ENCODE assay signal across 20 cellular contexts in the genomic region with DNA sequence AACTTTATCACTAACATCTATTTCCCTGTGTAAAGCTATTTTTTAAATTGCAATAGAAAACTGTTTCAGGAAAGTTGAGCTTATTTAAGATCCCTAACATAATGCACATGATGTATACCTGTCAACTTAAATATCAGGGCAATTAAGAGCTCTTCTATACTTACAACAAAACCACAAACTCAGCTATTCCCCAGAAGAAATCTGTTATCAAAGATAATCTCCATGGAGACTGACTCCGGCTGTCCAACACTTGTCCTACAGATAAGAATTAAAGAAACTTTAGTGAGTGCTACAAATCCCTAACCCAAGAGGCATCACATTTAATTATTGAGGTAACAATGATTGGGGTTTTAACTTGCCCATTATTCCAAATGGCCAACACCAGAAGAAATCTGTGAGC. TPM values are rescaled to one million over a fixed set of nuclear protein-coding genes. Genes with fewer than 3 reads are reported as not detected.
DNase-seq lines count a peak whose midpoint lies in the region; ATAC-seq, FAIRE-seq and TF ChIP-seq lines count a peak whose summit lies in the region.
"Had no signal": no experiment of that assay in that cellular context is flagged by ENCODE, and none has a peak within 500 bp of the region (broad histone marks: within the 10 kb centered on the region; RNA-seq: fewer than 3 reads in every experiment).

No MANE protein-coding gene starts in this region.

- H3K4me1 Mint-ChIP-seq in activated naive CD4-positive, alpha-beta T cell treated with anti-CD3 and anti-CD28 coated beads, Interleukin-2, amount 50 U/mL, for 24 hours = peaks cover 59% of the 10 kb centered on the region
- peaks cover 34% of the 10 kb centered on the region for H3K4me1 Mint-ChIP-seq in type B pancreatic cell (ENCODE audit: unreplicated experiment)

- H3K27ac ChIP-seq in K562 (ENCODE audit: extremely low read depth, low read depth, low read length) = no peak overlapping the region

- H3K79me2 ChIP-seq in K562 (ENCODE audit: control insufficient read depth, insufficient read depth, low read length) = peaks cover 21% of the 10 kb centered on the region

- H3K36me3 ChIP-seq in K562 (ENCODE audit: control insufficient read depth, insufficient read depth, low read length) = peaks cover 32% of the 10 kb centered on the region

- no peak for DNase-seq in activated naive CD4-positive, alpha-beta T cell (lab: John Stamatoyannopoulos, UW)
- peak; percentile 79 for DNase-seq in OCI-M1 (lab: John Stamatoyannopoulos, UW)
- DNase-seq in K562 (ENCODE audit: extremely low read depth in 1 of 4, low spot score in 3 of 4) = peak in 1 of 4 experiments; percentile 25
- DNase-seq in type B pancreatic cell (ENCODE audit: extremely low spot score, unreplicated experiment) = no peak
- DNase-seq in GM12892 (ENCODE audit: insufficient read length) = no peak
- no peak for DNase-seq in medulla oblongata (ENCODE audit: extremely low spot score)
- DNase-seq: COR-L47, DMS 273 treated with DMSO at 0.1 percent for 48 hours, DND-41, H7, Karpas-422, NCI-H1092 treated with DMSO at 0.1 percent for 48 hours, NCI-H2081, NCI-H446 treated with DMSO at 0.1 percent for 48 hours, NCI-H69 had no signal

- H3K27me3 Mint-ChIP-seq in activated naive CD4-positive, alpha-beta T cell treated with anti-CD3 and anti-CD28 coated beads, Interleukin-2, amount 50 U/mL, for 24 hours = no peaks in the 10 kb centered on the region
- peaks cover 4% of the 10 kb centered on the region for H3K27me3 Mint-ChIP-seq in type B pancreatic cell
- H3K27me3 Mint-ChIP-seq: B cell had no signal

- H2AFZ ChIP-seq in K562 (ENCODE audit: low read depth, low read length) = no peak overlapping the region

- in situ Hi-C loops in K562 (cut with MboI) = no loop called here

- H3K9me1 ChIP-seq in K562 (ENCODE audit: control insufficient read depth, insufficient read depth, low read length) = peaks cover 2% of the 10 kb centered on the region

- TF ChIP-seq CTCF in K562 (IDR thresholded peaks at IDR 0.05 in 2 of 3, conservative IDR thresholded peaks at IDR 0.05 in 1 of 3; ENCODE audit: insufficient read depth in 2 of 3, low read depth in 1 of 3, low read length in 3 of 3) (no peak), type B pancreatic cell (conservative IDR thresholded peaks at IDR 0.05) (no peak)

- 0% methylated on average over 1 of the region's 1 CpG for WGBS in K562 (ENCODE audit: insufficient coverage, low coverage, missing lambda C conversion rate)

- H3K9ac ChIP-seq in K562 (ENCODE audit: insufficient read depth in 1 of 2, low read depth in 2 of 2, low read length in 2 of 2) = no peak overlapping the region

- no peak for ATAC-seq in K562
- ATAC-seq: Right ventricle myocardium inferior had no signal

- CTCF ChIA-PET in K562 (lab: Yijun Ruan, JAX; ENCODE audit: low intra/inter-chr PET ratio) = no interaction called here

- FAIRE-seq in K562 (lab: Jason Lieb, UNC) (no peak), GM12892 (lab: Jason Lieb, UNC) (no peak)
- FAIRE-seq: RCC 7860 had no signal

- H3K4me3 ChIP-seq in K562 = no peak overlapping the region

- H3K27me3 ChIP-seq in K562 (ENCODE audit: control insufficient read depth in 2 of 2, insufficient read depth in 2 of 2, low read length in 2 of 2) = no peaks in the 10 kb centered on the region

- no TSS peak for BruUV-seq in K562 (replicated peaks; lab: Mats Ljungman, UMichigan)

- H4K20me1 ChIP-seq in K562 (replicated peaks; ENCODE audit: control insufficient read depth, insufficient read depth, low read length) = peaks cover 13% of the 10 kb centered on the region; the same call in 1 of the 2 replicates

- H3K4me1 ChIP-seq in K562 (replicated peaks in 1 of 2; ENCODE audit: control insufficient read depth in 2 of 2, insufficient read depth in 2 of 2, low read length in 2 of 2) = peaks cover 0 to 11% of the 10 kb centered on the region in 2 experiments; a peak in 3 of 5 replicates

- no peak overlapping the region for H3K27ac Mint-ChIP-seq in activated naive CD4-positive, alpha-beta T cell treated with anti-CD3 and anti-CD28 coated beads, Interleukin-2, amount 50 U/mL, for 24 hours
- H3K27ac Mint-ChIP-seq in type B pancreatic cell = peak overlapping the region; percentile 56
- H3K27ac Mint-ChIP-seq: B cell had no signal

- no peaks in the 10 kb centered on the region for H3K9me3 Mint-ChIP-seq in activated naive CD4-positive, alpha-beta T cell treated with anti-CD3 and anti-CD28 coated beads, Interleukin-2, amount 50 U/mL, for 24 hours
- peaks cover 4% of the 10 kb centered on the region for H3K9me3 Mint-ChIP-seq in type B pancreatic cell

- H3K4me2 ChIP-seq in K562 (ENCODE audit: insufficient read depth, low read length) = no peak overlapping the region

- intact Hi-C loops in K562 (cut with micrococcal nuclease) = no loop called here

- H3K4me3 Mint-ChIP-seq in activated naive CD4-positive, alpha-beta T cell treated with anti-CD3 and anti-CD28 coated beads, Interleukin-2, amount 50 U/mL, for 24 hours = peak overlapping the region; percentile 8
- H3K4me3 Mint-ChIP-seq in type B pancreatic cell = peak overlapping the region; percentile 61
- H3K4me3 Mint-ChIP-seq: B cell had no signal

- peaks cover 13% of the 10 kb centered on the region for H3K36me3 Mint-ChIP-seq in activated naive CD4-positive, alpha-beta T cell treated with anti-CD3 and anti-CD28 coated beads, Interleukin-2, amount 50 U/mL, for 24 hours
- peaks cover 13% of the 10 kb centered on the region for H3K36me3 Mint-ChIP-seq in type B pancreatic cell

- no peaks in the 10 kb centered on the region for H3K9me3 ChIP-seq in K562 (replicated peaks; ENCODE audit: control insufficient read depth, insufficient read depth, low read depth, low read length)

- TF ChIP-seq EP300 in K562 (IDR thresholded peaks at IDR 0.05; ENCODE audit: low read length) = no peak

- TF ChIP-seq RAD21 in K562 (CRISPR knock-in tag; conservative IDR thresholded peaks at IDR 0.05 in 1 of 2, IDR thresholded peaks at IDR 0.05 in 1 of 2) = no peak

- POLR2A ChIA-PET in K562 (lab: Yijun Ruan, JAX) = interaction anchor here (0.6 kb wide), 1 partner anchor 31 kb away, joined by 3 read pairs; no protein-coding TSS in a partner anchor

- TF ChIP-seq POLR2A in K562 (conservative IDR thresholded peaks at IDR 0.05) (no peak), GM12892 (IDR thresholded peaks at IDR 0.05; ENCODE audit: low read depth, low read length) (no peak)

RNA-seq across cellular contexts. Expression of a gene that starts 3.4 kb away (rescaled TPM):
- total RNA-seq in K562 (2011; cell fraction: chromatin; rRNA removed; ENCODE audit: low replicate concordance) = 20.0 and 31.3 TPM in 2 replicates
- total RNA-seq in K562 (2011; cell fraction: nucleolus; rRNA removed) = 26.8 and 30.0 TPM in 2 replicates
- total RNA-seq in K562 (2011; cell fraction: nucleoplasm; rRNA removed) = 33.1 and 41.2 TPM in 2 replicates
- total RNA-seq in K562 (2014; rRNA removed) (28.7 and 29.7 TPM in 2 replicates), K562 (2014; rRNA removed; fragmentation: Illumina TruSeq; extraction: Trizol) (34.8 and 43.9 TPM in 2 replicates), K562 (2015; rRNA removed; fragmentation: Illumina TruSeq; extraction: Trizol) (12.6 and 18.3 TPM in 2 replicates), K562 (2021) (23.5 and 27.9 TPM in 2 replicates), type B pancreatic cell (ENCODE audit: low replicate concordance) (46.8 and 47.1 TPM in 2 replicates)
- polyA plus RNA-seq in K562 (2011; rRNA removed) (83.9 and 102 TPM in 2 replicates), K562 (2014; fragmentation: Illumina TruSeq; extraction: Trizol) (23.9 and 28.2 TPM in 2 replicates), K562 (2014; fragmentation: Nextera tagmentation; extraction: Ambion mirVana) (100 to 1,000 TPM; 150 to 164 TPM), K562 (2014; rRNA removed) (39.3 and 46.7 TPM in 2 replicates)
- 14.1 and 29.2 TPM in 2 replicates for polyA plus RNA-seq in K562 (2011; cell fraction: cytosol; rRNA removed)
- 10.8 and 22.6 TPM in 2 replicates for polyA plus RNA-seq in K562 (2011; cell fraction: nucleus; rRNA removed)
- polyA plus RNA-seq in K562 (2012) = 20.8 and 36.9 TPM in 2 replicates
- polyA minus RNA-seq in K562 (2011; rRNA and poly(A)+ RNA removed) = 13.8 and 19.5 TPM in 2 replicates
- 7.3 and 7.7 TPM in 2 replicates for polyA minus RNA-seq in K562 (2011; cell fraction: cytosol; rRNA and poly(A)+ RNA removed)
- polyA minus RNA-seq in K562 (2011; cell fraction: nucleus; rRNA and poly(A)+ RNA removed) = 5.9 and 10.1 TPM in 2 replicates
- polyA plus RNA-seq in GM12892 (2012; ENCODE audit: missing spikeins) = 79.9 TPM

RNA-seq across cellular contexts. Expression of a gene that starts 6.3 kb away (rescaled TPM):
- 14.3 and 21.9 TPM in 2 replicates for total RNA-seq in K562 (2011; cell fraction: chromatin; rRNA removed; ENCODE audit: low replicate concordance)
- 7.2 and 10.8 TPM in 2 replicates for total RNA-seq in K562 (2011; cell fraction: nucleolus; rRNA removed)
- 8.1 and 11.1 TPM in 2 replicates for total RNA-seq in K562 (2011; cell fraction: nucleoplasm; rRNA removed)
- total RNA-seq in K562 (2014; rRNA removed) = 14.2 and 17.5 TPM in 2 replicates
- 18.5 and 18.7 TPM in 2 replicates for total RNA-seq in K562 (2014; rRNA removed; fragmentation: Illumina TruSeq; extraction: Trizol)
- total RNA-seq in K562 (2015; rRNA removed; fragmentation: Illumina TruSeq; extraction: Trizol) = 18.1 and 19.1 TPM in 2 replicates
- 17.5 and 24.2 TPM in 2 replicates for total RNA-seq in K562 (2021)
- polyA plus RNA-seq in K562 (2011; rRNA removed) = 13.3 and 19.1 TPM in 2 replicates
- 6.9 and 7.4 TPM in 2 replicates for polyA plus RNA-seq in K562 (2011; cell fraction: cytosol; rRNA removed)
- polyA plus RNA-seq in K562 (2011; cell fraction: nucleus; rRNA removed) = 10.2 and 11.3 TPM in 2 replicates
- 10.9 and 13.3 TPM in 2 replicates for polyA plus RNA-seq in K562 (2012)
- polyA plus RNA-seq in K562 (2014; fragmentation: Illumina TruSeq; extraction: Trizol) = 13.8 and 14.0 TPM in 2 replicates
- 1 to 10 TPM; 4.8 to 6.6 TPM for polyA plus RNA-seq in K562 (2014; fragmentation: Nextera tagmentation; extraction: Ambion mirVana)
- polyA plus RNA-seq in K562 (2014; rRNA removed) = 10.9 and 14.4 TPM in 2 replicates
- 37.5 and 40.3 TPM in 2 replicates for polyA minus RNA-seq in K562 (2011; rRNA and poly(A)+ RNA removed)
- polyA minus RNA-seq in K562 (2011; cell fraction: cytosol; rRNA and poly(A)+ RNA removed) = 8.6 and 14.4 TPM in 2 replicates
- polyA minus RNA-seq in K562 (2011; cell fraction: nucleus; rRNA and poly(A)+ RNA removed) = 7.8 and 12.9 TPM in 2 replicates
- total RNA-seq in type B pancreatic cell (ENCODE audit: low replicate concordance) = 40.1 and 46.7 TPM in 2 replicates
- polyA plus RNA-seq in GM12892 (2012; ENCODE audit: missing spikeins) = 18.4 TPM

RNA-seq across cellular contexts. Expression of a gene that starts 41.9 kb away (rescaled TPM):
- 4.8 and 6.7 TPM in 2 replicates for total RNA-seq in K562 (2011; cell fraction: chromatin; rRNA removed; ENCODE audit: low replicate concordance)
- total RNA-seq in K562 (2011; cell fraction: nucleolus; rRNA removed) = 3.3 and 5.3 TPM in 2 replicates
- 3.6 and 4.4 TPM in 2 replicates for total RNA-seq in K562 (2011; cell fraction: nucleoplasm; rRNA removed)
- total RNA-seq in K562 (2014; rRNA removed) = 1.1 and 1.9 TPM in 2 replicates
- total RNA-seq in K562 (2014; rRNA removed; fragmentation: Illumina TruSeq; extraction: Trizol) = 1.5 and 1.7 TPM in 2 replicates
- 1.1 and 1.3 TPM in 2 replicates for total RNA-seq in K562 (2015; rRNA removed; fragmentation: Illumina TruSeq; extraction: Trizol)
- 1.2 and 1.5 TPM in 2 replicates for total RNA-seq in K562 (2021)
- 4.1 and 7.6 TPM in 2 replicates for polyA plus RNA-seq in K562 (2011; rRNA removed)
- 2.2 and 4.9 TPM in 2 replicates for polyA plus RNA-seq in K562 (2011; cell fraction: cytosol; rRNA removed)
- polyA plus RNA-seq in K562 (2011; cell fraction: nucleus; rRNA removed) = 15.7 and 34.8 TPM in 2 replicates
- polyA plus RNA-seq in K562 (2012) = 1.2 and 1.4 TPM in 2 replicates
- polyA plus RNA-seq in K562 (2014; fragmentation: Illumina TruSeq; extraction: Trizol) = 1.8 and 2.2 TPM in 2 replicates
- polyA plus RNA-seq in K562 (2014; fragmentation: Nextera tagmentation; extraction: Ambion mirVana) = 1 to 10 TPM; 1.1 to 1.8 TPM
- 2.7 and 2.8 TPM in 2 replicates for polyA plus RNA-seq in K562 (2014; rRNA removed)
- 1.4 and 2.2 TPM in 2 replicates for polyA minus RNA-seq in K562 (2011; rRNA and poly(A)+ RNA removed)
- 0.57 and 1.9 TPM in 2 replicates for polyA minus RNA-seq in K562 (2011; cell fraction: cytosol; rRNA and poly(A)+ RNA removed)
- polyA minus RNA-seq in K562 (2011; cell fraction: nucleus; rRNA and poly(A)+ RNA removed) = 1.6 and 4.7 TPM in 2 replicates
- total RNA-seq in type B pancreatic cell (ENCODE audit: low replicate concordance) = 10.5 and 10.8 TPM in 2 replicates
- polyA plus RNA-seq in GM12892 (2012; ENCODE audit: missing spikeins) = 5.2 TPM
- total RNA-seq: A172 had no signal

RNA-seq across cellular contexts. Expression of a gene that starts 42.0 kb away (rescaled TPM):
- 0.51 and 1.1 TPM in 2 replicates for total RNA-seq in K562 (2011; cell fraction: chromatin; rRNA removed; ENCODE audit: low replicate concordance)
- total RNA-seq in K562 (2011; cell fraction: nucleolus; rRNA removed) = 0.39 and 0.83 TPM in 2 replicates
- total RNA-seq in K562 (2011; cell fraction: nucleoplasm; rRNA removed) = 0.44 and 0.46 TPM in 2 replicates
- total RNA-seq in K562 (2014; rRNA removed) (0.57 and 1.9 TPM in 2 replicates), K562 (2014; rRNA removed; fragmentation: Illumina TruSeq; extraction: Trizol) (0.29 and 0.33 TPM in 2 replicates), K562 (2015; rRNA removed; fragmentation: Illumina TruSeq; extraction: Trizol) (0.36 and 0.38 TPM in 2 replicates), K562 (2021) (0.89 and 1.4 TPM in 2 replicates), type B pancreatic cell (ENCODE audit: low replicate concordance) (8.0 and 9.6 TPM in 2 replicates)
- polyA plus RNA-seq in K562 (2011; rRNA removed) (0.53 and 1.4 TPM in 2 replicates), K562 (2014; fragmentation: Illumina TruSeq; extraction: Trizol) (0.46 and 0.58 TPM in 2 replicates), K562 (2014; fragmentation: Nextera tagmentation; extraction: Ambion mirVana) (under 1 TPM; 0.06 to 0.14 TPM), K562 (2014; rRNA removed) (0.65 and 0.90 TPM in 2 replicates)
- 0.78 and 1.2 TPM in 2 replicates for polyA plus RNA-seq in K562 (2011; cell fraction: cytosol; rRNA removed)
- 0.71 and 1.3 TPM in 2 replicates for polyA plus RNA-seq in K562 (2011; cell fraction: nucleus; rRNA removed)
- polyA plus RNA-seq in K562 (2012) = 0.35 and 0.39 TPM in 2 replicates
- polyA minus RNA-seq in K562 (2011; rRNA and poly(A)+ RNA removed) = 0.28 and 0.63 TPM in 2 replicates
- 0.29 and 1.2 TPM in 2 replicates for polyA minus RNA-seq in K562 (2011; cell fraction: cytosol; rRNA and poly(A)+ RNA removed)
- 0.13 and 1.00 TPM in 2 replicates for polyA minus RNA-seq in K562 (2011; cell fraction: nucleus; rRNA and poly(A)+ RNA removed)
- 2.8 TPM for polyA plus RNA-seq in GM12892 (2012; ENCODE audit: missing spikeins)
